1 cellular context compared by ENCODE assay signal in the genomic region with DNA sequence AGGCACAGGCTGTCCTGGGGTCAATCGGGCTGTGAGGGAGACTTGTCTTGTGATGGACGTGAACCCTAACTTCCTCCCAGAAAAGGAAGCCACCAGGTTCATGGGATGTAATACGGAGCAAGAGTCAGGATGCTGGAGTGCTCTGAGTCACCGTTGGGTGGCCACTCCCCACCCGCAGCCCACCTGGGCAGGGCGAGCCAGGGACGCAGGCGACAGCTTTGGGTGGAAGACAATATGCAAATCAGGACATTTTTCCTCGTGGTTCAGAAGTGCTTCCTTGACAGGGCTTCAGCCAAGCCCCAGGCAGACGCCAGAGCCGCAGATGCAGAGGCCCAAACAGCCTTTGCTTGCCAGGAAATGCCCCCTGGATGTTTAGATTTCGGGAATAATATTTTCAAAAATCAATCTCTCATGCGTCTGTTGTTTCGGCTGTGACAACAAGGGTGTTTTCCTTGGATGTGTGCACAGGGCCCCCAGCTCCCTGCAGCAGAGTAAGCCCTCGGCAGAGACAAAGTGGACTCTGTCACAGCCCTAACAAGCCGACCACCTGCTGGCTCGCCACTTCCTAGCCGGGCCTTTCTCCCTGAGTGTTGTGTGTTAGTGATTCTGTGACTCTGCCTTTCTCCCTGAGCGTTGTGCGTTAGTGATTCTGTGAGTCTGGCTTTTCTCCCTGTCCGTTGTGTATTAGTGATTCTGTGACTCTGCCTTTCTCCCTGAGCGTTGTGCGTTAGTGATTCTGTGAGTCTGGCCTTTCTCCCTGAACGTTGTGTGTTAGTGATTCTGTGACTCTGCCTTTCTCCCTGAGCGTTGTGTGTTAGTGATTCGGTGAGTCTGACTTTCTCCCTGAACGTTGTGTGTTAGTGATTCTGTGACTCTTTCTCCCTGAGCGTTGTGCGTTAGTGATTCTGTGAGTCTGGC.
A peak's percentile ranks its signal among the peaks of the same experiment; 100 is the strongest.
TF ChIP-seq lines count a peak whose summit lies in the region.

No MANE protein-coding gene starts in this region.

TF ChIP-seq in HEK293, 187 proteins besides CTCF, POLR2A, EP300 and RAD21 (continued from another document):
- TF ChIP-seq ZNF600 (tag by site-specific recombination; IDR thresholded peaks at IDR 0.05), result peak; percentile 37; the same call in 1 of the 2 replicates
- peak; percentile 74 for TF ChIP-seq ZNF341 (tag by site-specific recombination; IDR thresholded peaks at IDR 0.05; ENCODE audit: low read depth)
